Comparison of ENCODE assay signal across 1 cellular context in the genomic region with DNA sequence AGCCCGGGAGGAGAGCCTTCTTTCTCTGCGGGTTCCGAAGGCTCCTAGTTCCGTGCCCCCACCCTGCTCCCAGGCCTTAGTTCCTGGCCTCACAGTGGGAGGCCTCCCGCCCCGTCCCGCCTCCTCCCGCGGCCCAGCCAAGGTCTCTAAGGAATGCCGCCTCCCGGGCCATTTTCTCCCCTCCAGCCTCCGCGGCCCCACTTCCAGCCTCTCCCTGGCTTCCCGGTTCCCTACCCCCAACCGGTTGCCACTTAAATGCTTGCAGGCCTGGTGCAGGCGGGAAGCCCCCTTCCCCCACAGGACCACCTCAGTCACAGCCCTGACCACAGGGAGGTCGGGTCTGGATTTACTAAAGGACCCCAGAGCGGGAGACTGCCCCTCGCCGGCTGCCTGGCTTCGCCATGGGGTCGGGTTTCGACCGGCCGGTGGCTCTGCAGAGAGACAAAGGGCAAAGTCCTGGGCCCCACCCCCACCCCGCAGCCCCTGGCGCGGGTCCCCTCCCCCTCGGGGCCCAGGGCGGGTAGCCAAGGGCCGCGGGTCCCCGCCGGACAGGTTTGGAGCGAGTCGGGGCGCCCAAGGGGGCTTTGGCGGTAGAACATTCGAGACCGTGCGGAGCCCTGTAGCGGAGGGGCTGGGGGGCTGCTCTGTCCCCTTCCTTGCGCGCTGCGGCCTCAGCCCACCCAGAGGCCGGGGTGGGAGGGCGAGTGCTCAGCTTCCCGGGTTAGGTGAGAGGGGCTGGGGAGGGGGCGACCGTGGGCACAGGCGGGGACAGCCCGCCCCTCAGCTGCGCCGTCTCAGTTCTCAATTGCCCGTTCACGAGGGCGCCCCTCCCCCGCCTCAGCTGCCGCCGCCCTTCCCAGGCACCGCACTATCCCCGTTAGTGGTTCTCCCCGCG.
TF ChIP-seq lines count a peak whose summit lies in the region.

No MANE protein-coding gene starts in this region.

TF ChIP-seq in HepG2, 621 proteins besides CTCF, POLR2A, EP300 and RAD21 (continues in another document):
- peak; percentile 52 for TF ChIP-seq CHD2 (IDR thresholded peaks at IDR 0.05; ENCODE audit: low read depth, low read length)
- TF ChIP-seq PCBP1 (IDR thresholded peaks at IDR 0.05; ENCODE audit: borderline replicate concordance, low read depth, low read length): 0 out of 2 replicates have a peak, but pooled peaks have one; percentile 66
- TF ChIP-seq, protein P1, sequence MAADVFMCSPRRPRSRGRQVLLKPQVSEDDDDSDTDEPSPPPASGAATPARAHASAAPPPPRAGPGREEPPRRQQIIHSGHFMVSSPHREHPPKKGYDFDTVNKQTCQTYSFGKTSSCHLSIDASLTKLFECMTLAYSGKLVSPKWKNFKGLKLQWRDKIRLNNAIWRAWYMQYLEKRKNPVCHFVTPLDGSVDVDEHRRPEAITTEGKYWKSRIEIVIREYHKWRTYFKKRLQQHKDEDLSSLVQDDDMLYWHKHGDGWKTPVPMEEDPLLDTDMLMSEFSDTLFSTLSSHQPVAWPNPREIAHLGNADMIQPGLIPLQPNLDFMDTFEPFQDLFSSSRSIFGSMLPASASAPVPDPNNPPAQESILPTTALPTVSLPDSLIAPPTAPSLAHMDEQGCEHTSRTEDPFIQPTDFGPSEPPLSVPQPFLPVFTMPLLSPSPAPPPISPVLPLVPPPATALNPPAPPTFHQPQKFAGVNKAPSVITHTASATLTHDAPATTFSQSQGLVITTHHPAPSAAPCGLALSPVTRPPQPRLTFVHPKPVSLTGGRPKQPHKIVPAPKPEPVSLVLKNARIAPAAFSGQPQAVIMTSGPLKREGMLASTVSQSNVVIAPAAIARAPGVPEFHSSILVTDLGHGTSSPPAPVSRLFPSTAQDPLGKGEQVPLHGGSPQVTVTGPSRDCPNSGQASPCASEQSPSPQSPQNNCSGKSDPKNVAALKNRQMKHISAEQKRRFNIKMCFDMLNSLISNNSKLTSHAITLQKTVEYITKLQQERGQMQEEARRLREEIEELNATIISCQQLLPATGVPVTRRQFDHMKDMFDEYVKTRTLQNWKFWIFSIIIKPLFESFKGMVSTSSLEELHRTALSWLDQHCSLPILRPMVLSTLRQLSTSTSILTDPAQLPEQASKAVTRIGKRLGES (CRISPR knock-in tag; IDR thresholded peaks at IDR 0.05; ENCODE audit: borderline replicate concordance): no peak
- TF ChIP-seq, protein P2, sequence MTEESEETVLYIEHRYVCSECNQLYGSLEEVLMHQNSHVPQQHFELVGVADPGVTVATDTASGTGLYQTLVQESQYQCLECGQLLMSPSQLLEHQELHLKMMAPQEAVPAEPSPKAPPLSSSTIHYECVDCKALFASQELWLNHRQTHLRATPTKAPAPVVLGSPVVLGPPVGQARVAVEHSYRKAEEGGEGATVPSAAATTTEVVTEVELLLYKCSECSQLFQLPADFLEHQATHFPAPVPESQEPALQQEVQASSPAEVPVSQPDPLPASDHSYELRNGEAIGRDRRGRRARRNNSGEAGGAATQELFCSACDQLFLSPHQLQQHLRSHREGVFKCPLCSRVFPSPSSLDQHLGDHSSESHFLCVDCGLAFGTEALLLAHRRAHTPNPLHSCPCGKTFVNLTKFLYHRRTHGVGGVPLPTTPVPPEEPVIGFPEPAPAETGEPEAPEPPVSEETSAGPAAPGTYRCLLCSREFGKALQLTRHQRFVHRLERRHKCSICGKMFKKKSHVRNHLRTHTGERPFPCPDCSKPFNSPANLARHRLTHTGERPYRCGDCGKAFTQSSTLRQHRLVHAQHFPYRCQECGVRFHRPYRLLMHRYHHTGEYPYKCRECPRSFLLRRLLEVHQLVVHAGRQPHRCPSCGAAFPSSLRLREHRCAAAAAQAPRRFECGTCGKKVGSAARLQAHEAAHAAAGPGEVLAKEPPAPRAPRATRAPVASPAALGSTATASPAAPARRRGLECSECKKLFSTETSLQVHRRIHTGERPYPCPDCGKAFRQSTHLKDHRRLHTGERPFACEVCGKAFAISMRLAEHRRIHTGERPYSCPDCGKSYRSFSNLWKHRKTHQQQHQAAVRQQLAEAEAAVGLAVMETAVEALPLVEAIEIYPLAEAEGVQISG (CRISPR knock-in tag; IDR thresholded peaks at IDR 0.05): peak; percentile 47; the same call in 1 of the 2 replicates
- TF ChIP-seq, protein P3, sequence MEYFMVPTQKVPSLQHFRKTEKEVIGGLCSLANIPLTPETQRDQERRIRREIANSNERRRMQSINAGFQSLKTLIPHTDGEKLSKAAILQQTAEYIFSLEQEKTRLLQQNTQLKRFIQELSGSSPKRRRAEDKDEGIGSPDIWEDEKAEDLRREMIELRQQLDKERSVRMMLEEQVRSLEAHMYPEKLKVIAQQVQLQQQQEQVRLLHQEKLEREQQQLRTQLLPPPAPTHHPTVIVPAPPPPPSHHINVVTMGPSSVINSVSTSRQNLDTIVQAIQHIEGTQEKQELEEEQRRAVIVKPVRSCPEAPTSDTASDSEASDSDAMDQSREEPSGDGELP (IDR thresholded peaks at IDR 0.05; ENCODE audit: borderline replicate concordance, low read depth): peak; percentile 23; the same call in 1 of the 2 replicates
- TF ChIP-seq, protein P4, sequence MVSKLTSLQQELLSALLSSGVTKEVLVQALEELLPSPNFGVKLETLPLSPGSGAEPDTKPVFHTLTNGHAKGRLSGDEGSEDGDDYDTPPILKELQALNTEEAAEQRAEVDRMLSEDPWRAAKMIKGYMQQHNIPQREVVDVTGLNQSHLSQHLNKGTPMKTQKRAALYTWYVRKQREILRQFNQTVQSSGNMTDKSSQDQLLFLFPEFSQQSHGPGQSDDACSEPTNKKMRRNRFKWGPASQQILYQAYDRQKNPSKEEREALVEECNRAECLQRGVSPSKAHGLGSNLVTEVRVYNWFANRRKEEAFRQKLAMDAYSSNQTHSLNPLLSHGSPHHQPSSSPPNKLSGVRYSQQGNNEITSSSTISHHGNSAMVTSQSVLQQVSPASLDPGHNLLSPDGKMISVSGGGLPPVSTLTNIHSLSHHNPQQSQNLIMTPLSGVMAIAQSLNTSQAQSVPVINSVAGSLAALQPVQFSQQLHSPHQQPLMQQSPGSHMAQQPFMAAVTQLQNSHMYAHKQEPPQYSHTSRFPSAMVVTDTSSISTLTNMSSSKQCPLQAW (CRISPR knock-in tag; IDR thresholded peaks at IDR 0.05): no peak
- TF ChIP-seq HDAC1 (CRISPR knock-in tag; IDR thresholded peaks at IDR 0.05): peak; percentile 20
- no peak for TF ChIP-seq SALL2 (CRISPR knock-in tag; IDR thresholded peaks at IDR 0.05)
- TF ChIP-seq CEBPG (CRISPR knock-in tag; IDR thresholded peaks at IDR 0.05): no peak
- no peak for TF ChIP-seq EZH2 (conservative IDR thresholded peaks at IDR 0.05; ENCODE audit: low read depth, low read length)
- TF ChIP-seq, protein P5, sequence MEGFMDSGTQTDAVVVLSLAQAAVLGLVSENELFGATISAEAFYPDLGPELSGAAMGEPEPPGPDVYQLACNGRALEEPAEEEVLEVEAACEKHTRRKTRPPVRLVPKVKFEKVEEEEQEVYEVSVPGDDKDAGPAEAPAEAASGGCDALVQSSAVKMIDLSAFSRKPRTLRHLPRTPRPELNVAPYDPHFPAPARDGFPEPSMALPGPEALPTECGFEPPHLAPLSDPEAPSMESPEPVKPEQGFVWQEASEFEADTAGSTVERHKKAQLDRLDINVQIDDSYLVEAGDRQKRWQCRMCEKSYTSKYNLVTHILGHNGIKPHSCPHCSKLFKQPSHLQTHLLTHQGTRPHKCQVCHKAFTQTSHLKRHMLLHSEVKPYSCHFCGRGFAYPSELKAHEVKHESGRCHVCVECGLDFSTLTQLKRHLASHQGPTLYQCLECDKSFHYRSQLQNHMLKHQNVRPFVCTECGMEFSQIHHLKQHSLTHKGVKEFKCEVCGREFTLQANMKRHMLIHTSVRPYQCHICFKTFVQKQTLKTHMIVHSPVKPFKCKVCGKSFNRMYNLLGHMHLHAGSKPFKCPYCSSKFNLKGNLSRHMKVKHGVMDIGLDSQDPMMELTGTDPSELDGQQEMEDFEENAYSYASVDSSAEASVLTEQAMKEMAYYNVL (CRISPR knock-in tag; IDR thresholded peaks at IDR 0.05; ENCODE audit: borderline replicate concordance): 0 out of 2 replicates have a peak, but pooled peaks have one; percentile 65
- 0 out of 2 replicates have a peak, but pooled peaks have one; percentile 67 for TF ChIP-seq ZNF20 (CRISPR knock-in tag; IDR thresholded peaks at IDR 0.05)
- TF ChIP-seq HES4 (CRISPR knock-in tag; IDR thresholded peaks at IDR 0.05; ENCODE audit: borderline replicate concordance): no peak
- TF ChIP-seq HOXA3 (CRISPR knock-in tag; IDR thresholded peaks at IDR 0.05): 0 out of 2 replicates have a peak, but pooled peaks have one; percentile 31
- TF ChIP-seq HNRNPL (IDR thresholded peaks at IDR 0.05; ENCODE audit: low read depth, low read length): 0 out of 2 replicates have a peak, but pooled peaks have one; percentile 64
- peak; percentile 56 for TF ChIP-seq SALL1 (CRISPR knock-in tag; IDR thresholded peaks at IDR 0.05)
- no peak for TF ChIP-seq KDM5A (IDR thresholded peaks at IDR 0.05; ENCODE audit: borderline replicate concordance, low read length)
- TF ChIP-seq, protein P6, sequence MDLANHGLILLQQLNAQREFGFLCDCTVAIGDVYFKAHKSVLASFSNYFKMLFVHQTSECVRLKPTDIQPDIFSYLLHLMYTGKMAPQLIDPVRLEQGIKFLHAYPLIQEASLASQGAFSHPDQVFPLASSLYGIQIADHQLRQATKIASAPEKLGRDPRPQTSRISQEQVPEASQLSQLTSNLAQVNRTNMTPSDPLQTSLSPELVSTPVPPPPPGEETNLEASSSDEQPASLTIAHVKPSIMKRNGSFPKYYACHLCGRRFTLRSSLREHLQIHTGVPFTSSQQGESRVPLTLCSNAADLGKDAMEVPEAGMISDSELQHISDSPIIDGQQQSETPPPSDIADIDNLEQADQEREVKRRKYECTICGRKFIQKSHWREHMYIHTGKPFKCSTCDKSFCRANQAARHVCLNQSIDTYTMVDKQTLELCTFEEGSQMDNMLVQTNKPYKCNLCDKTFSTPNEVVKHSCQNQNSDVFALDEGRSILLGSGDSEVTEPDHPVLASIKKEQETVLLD (CRISPR knock-in tag; IDR thresholded peaks at IDR 0.05; ENCODE audit: low read depth): no peak
- TF ChIP-seq ZFY (CRISPR knock-in tag; IDR thresholded peaks at IDR 0.05): peak; percentile 20; the same call in 1 of the 2 replicates
- peak; percentile 26 for TF ChIP-seq PRPF4 (IDR thresholded peaks at IDR 0.05; ENCODE audit: low read depth, low read length, poor library complexity, severe bottlenecking)
- TF ChIP-seq, protein P7, sequence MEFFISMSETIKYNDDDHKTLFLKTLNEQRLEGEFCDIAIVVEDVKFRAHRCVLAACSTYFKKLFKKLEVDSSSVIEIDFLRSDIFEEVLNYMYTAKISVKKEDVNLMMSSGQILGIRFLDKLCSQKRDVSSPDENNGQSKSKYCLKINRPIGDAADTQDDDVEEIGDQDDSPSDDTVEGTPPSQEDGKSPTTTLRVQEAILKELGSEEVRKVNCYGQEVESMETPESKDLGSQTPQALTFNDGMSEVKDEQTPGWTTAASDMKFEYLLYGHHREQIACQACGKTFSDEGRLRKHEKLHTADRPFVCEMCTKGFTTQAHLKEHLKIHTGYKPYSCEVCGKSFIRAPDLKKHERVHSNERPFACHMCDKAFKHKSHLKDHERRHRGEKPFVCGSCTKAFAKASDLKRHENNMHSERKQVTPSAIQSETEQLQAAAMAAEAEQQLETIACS (CRISPR knock-in tag; IDR thresholded peaks at IDR 0.05): no peak
- TF ChIP-seq ZNF207 (IDR thresholded peaks at IDR 0.05; ENCODE audit: borderline replicate concordance): no peak
- peak; percentile 45 for TF ChIP-seq HNRNPLL (IDR thresholded peaks at IDR 0.05; ENCODE audit: low read depth, low read length, poor library complexity, severe bottlenecking)
- 0 out of 2 replicates have a peak, but pooled peaks have one; percentile 58 for TF ChIP-seq ZNF788 (CRISPR knock-in tag; IDR thresholded peaks at IDR 0.05; ENCODE audit: borderline replicate concordance)
- TF ChIP-seq SAFB2 (CRISPR knock-in tag; IDR thresholded peaks at IDR 0.05; ENCODE audit: borderline replicate concordance, low read depth): peak; percentile 34; the same call in 1 of the 2 replicates
- TF ChIP-seq FOXP1 (IDR thresholded peaks at IDR 0.05): no peak
- TF ChIP-seq FOXP1 (CRISPR knock-in tag; IDR thresholded peaks at IDR 0.05): no peak
- 0 out of 2 replicates have a peak, but pooled peaks have one; percentile 20 for TF ChIP-seq SAP130 (CRISPR knock-in tag; IDR thresholded peaks at IDR 0.05; ENCODE audit: low read depth)
- TF ChIP-seq, protein P8, sequence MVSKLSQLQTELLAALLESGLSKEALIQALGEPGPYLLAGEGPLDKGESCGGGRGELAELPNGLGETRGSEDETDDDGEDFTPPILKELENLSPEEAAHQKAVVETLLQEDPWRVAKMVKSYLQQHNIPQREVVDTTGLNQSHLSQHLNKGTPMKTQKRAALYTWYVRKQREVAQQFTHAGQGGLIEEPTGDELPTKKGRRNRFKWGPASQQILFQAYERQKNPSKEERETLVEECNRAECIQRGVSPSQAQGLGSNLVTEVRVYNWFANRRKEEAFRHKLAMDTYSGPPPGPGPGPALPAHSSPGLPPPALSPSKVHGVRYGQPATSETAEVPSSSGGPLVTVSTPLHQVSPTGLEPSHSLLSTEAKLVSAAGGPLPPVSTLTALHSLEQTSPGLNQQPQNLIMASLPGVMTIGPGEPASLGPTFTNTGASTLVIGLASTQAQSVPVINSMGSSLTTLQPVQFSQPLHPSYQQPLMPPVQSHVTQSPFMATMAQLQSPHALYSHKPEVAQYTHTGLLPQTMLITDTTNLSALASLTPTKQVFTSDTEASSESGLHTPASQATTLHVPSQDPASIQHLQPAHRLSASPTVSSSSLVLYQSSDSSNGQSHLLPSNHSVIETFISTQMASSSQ (IDR thresholded peaks at IDR 0.05; ENCODE audit: low read depth): no peak
- TF ChIP-seq, protein P8 (CRISPR knock-in tag; IDR thresholded peaks at IDR 0.05; ENCODE audit: borderline replicate concordance): no peak
- TF ChIP-seq MIXL1 (CRISPR knock-in tag; IDR thresholded peaks at IDR 0.05): no peak
- peak; percentile 81 for TF ChIP-seq HIVEP1 (CRISPR knock-in tag; IDR thresholded peaks at IDR 0.05)
- TF ChIP-seq LCORL (IDR thresholded peaks at IDR 0.05): no peak
- TF ChIP-seq LCORL (CRISPR knock-in tag; IDR thresholded peaks at IDR 0.05): 0 out of 2 replicates have a peak, but pooled peaks have one; percentile 18
- peak; percentile 55; the same call in 1 of the 2 replicates for TF ChIP-seq PHF8 (CRISPR knock-in tag; IDR thresholded peaks at IDR 0.05)
- no peak for TF ChIP-seq RFXANK (CRISPR knock-in tag; IDR thresholded peaks at IDR 0.05)
